1 cellular context compared by ENCODE assay signal in genomic region chr5:91864902-91865420, GRCh38.
TF ChIP-seq lines count a peak whose summit lies in the region.

No MANE protein-coding gene starts in this region.

TF ChIP-seq in A549, 52 proteins besides CTCF, POLR2A, EP300 and RAD21 (continued from another document):
- TF ChIP-seq BCL3 (IDR thresholded peaks at IDR 0.05): no peak
- TF ChIP-seq TFCP2L1 (CRISPR knock-in tag; IDR thresholded peaks at IDR 0.05): no peak
- no peak for TF ChIP-seq HOXB13 (CRISPR knock-in tag; IDR thresholded peaks at IDR 0.05; ENCODE audit: low read depth)
- TF ChIP-seq HDAC2 (IDR thresholded peaks at IDR 0.05): no peak
- TF ChIP-seq EHMT2 (IDR thresholded peaks at IDR 0.05; ENCODE audit: low read depth): no peak
- no peak for TF ChIP-seq CHD2 (IDR thresholded peaks at IDR 0.05; ENCODE audit: low read length, partially characterized antibody)
- no peak for TF ChIP-seq CBX8 (IDR thresholded peaks at IDR 0.05)
